ENCODE assay signal across 1 cellular context in the genomic region with DNA sequence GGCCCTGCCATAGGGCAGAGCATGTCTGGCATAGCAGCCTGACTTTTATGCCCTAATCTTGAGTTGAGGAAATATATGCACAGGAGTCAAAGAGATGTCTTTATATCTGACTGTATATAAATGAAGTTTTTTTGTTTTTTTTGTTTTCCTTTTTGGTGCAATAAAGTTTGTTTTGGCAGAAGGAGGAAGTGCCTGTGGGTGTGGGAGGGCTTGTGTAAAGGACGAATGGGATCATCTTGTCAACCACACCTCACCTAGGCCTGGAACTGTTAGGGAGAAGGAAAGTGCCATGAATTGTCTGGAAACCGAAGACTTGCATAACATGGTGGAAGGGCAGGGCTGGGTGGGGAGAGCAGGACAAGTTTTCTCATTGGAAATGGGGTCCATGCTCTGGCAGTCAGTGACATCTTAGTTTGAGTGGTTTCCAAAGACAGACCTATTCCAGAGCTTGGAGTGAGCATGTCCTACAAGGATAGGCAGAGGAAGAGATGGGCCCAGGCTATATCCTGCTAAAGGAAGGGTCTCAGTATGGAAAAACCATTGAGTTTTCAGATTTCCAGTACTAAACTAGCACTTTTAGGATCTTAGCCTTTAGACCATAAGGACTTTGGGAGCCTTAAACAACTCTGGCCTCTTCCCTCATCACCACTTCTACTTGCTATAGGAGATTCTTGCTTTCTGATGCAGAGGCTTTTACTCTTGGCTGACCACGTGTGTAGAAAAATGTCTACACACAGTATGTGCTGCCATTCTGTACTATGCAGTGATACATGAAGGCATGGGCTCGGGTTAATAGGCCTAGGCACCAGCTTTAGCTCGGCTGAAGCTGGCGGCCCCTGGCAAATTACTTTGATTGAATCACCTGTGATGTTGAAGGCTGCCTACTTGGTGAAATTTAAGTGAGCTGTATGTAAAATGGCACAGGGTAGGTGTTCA.
TF ChIP-seq lines count a peak whose summit lies in the region.

No MANE protein-coding gene starts in this region.

TF ChIP-seq in GM23338, 12 proteins besides CTCF, POLR2A, EP300 and RAD21 (continued from another document):
- TF ChIP-seq STAT1 (IDR thresholded peaks at IDR 0.05; ENCODE audit: unreplicated experiment) (no peak), EZH2phosphoT487 (IDR thresholded peaks at IDR 0.05; ENCODE audit: unreplicated experiment) (no peak), REST (IDR thresholded peaks at IDR 0.05; ENCODE audit: unreplicated experiment) (no peak), CREB1 (CRISPR knock-in tag; IDR thresholded peaks at IDR 0.05; ENCODE audit: low read depth) (no peak)
- TF ChIP-seq, protein P1, sequence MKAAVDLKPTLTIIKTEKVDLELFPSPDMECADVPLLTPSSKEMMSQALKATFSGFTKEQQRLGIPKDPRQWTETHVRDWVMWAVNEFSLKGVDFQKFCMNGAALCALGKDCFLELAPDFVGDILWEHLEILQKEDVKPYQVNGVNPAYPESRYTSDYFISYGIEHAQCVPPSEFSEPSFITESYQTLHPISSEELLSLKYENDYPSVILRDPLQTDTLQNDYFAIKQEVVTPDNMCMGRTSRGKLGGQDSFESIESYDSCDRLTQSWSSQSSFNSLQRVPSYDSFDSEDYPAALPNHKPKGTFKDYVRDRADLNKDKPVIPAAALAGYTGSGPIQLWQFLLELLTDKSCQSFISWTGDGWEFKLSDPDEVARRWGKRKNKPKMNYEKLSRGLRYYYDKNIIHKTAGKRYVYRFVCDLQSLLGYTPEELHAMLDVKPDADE (IDR thresholded peaks at IDR 0.05) = no peak
- TF ChIP-seq, protein P2, sequence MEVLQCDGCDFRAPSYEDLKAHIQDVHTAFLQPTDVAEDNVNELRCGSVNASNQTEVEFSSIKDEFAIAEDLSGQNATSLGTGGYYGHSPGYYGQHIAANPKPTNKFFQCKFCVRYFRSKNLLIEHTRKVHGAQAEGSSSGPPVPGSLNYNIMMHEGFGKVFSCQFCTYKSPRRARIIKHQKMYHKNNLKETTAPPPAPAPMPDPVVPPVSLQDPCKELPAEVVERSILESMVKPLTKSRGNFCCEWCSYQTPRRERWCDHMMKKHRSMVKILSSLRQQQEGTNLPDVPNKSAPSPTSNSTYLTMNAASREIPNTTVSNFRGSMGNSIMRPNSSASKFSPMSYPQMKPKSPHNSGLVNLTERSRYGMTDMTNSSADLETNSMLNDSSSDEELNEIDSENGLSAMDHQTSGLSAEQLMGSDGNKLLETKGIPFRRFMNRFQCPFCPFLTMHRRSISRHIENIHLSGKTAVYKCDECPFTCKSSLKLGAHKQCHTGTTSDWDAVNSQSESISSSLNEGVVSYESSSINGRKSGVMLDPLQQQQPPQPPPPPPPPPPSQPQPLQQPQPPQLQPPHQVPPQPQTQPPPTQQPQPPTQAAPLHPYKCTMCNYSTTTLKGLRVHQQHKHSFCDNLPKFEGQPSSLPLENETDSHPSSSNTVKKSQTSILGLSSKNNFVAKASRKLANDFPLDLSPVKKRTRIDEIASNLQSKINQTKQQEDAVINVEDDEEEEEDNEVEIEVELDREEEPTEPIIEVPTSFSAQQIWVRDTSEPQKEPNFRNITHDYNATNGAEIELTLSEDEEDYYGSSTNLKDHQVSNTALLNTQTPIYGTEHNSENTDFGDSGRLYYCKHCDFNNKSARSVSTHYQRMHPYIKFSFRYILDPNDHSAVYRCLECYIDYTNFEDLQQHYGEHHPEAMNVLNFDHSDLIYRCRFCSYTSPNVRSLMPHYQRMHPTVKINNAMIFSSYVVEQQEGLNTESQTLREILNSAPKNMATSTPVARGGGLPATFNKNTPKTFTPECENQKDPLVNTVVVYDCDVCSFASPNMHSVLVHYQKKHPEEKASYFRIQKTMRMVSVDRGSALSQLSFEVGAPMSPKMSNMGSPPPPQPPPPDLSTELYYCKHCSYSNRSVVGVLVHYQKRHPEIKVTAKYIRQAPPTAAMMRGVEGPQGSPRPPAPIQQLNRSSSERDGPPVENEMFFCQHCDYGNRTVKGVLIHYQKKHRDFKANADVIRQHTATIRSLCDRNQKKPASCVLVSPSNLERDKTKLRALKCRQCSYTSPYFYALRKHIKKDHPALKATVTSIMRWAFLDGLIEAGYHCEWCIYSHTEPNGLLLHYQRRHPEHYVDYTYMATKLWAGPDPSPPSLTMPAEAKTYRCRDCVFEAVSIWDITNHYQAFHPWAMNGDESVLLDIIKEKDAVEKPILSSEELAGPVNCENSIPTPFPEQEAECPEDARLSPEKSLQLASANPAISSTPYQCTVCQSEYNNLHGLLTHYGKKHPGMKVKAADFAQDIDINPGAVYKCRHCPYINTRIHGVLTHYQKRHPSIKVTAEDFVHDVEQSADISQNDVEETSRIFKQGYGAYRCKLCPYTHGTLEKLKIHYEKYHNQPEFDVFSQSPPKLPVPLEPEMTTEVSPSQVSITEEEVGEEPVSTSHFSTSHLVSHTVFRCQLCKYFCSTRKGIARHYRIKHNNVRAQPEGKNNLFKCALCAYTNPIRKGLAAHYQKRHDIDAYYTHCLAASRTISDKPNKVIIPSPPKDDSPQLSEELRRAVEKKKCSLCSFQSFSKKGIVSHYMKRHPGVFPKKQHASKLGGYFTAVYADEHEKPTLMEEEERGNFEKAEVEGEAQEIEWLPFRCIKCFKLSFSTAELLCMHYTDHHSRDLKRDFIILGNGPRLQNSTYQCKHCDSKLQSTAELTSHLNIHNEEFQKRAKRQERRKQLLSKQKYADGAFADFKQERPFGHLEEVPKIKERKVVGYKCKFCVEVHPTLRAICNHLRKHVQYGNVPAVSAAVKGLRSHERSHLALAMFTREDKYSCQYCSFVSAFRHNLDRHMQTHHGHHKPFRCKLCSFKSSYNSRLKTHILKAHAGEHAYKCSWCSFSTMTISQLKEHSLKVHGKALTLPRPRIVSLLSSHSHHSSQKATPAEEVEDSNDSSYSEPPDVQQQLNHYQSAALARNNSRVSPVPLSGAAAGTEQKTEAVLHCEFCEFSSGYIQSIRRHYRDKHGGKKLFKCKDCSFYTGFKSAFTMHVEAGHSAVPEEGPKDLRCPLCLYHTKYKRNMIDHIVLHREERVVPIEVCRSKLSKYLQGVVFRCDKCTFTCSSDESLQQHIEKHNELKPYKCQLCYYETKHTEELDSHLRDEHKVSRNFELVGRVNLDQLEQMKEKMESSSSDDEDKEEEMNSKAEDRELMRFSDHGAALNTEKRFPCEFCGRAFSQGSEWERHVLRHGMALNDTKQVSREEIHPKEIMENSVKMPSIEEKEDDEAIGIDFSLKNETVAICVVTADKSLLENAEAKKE (CRISPR knock-in tag; IDR thresholded peaks at IDR 0.05) = no peak
